9 cellular contexts compared by ENCODE assay signal in genomic region chr7:135710417-135711138, GRCh38. TPM values are rescaled to one million over a fixed set of nuclear protein-coding genes. Genes with fewer than 3 reads are reported as not detected.
DNase-seq lines count a peak whose midpoint lies in the region; ATAC-seq and TF ChIP-seq lines count a peak whose summit lies in the region.
"Had no signal": no experiment of that assay in that cellular context is flagged by ENCODE, and none has a peak within 500 bp of the region (broad histone marks: within the 10 kb centered on the region; RNA-seq: fewer than 3 reads in every experiment).

No MANE protein-coding gene starts in this region.

- POLR2A ChIA-PET in BJ (lab: Charles Lee), result no interaction called here

- H3K36me3 ChIP-seq in BJ (ENCODE audit: control insufficient read depth, insufficient read depth, low read length), result no peaks in the 10 kb centered on the region
- no peaks in the 10 kb centered on the region for H3K36me3 ChIP-seq in Peyer's patch

- no peak for ATAC-seq in HG02610 (IDR thresholded peaks at IDR 0.05; ENCODE audit: unreplicated experiment)

- TF ChIP-seq POLR2A in Peyer's patch (IDR thresholded peaks at IDR 0.05), result no peak

- H3K4me3 ChIP-seq in BJ (ENCODE audit: low read depth, low read length) (no peak overlapping the region), Peyer's patch (no peak overlapping the region)

- CTCF ChIA-PET in BJ (lab: Yijun Ruan, JAX), result interaction anchor here (0.6 to 3.2 kb wide), 15 partner anchors 10 to 1077 kb away, joined by 3 to 16 read pairs (median 4); no protein-coding TSS in a partner anchor

- peak; percentile 65 for TF ChIP-seq CTCF in BJ (IDR thresholded peaks at IDR 0.05; ENCODE audit: insufficient read depth, low read depth, low read length)
- peak in 2 of 6 experiments; percentile 10 to 49 for TF ChIP-seq CTCF in Peyer's patch (IDR thresholded peaks at IDR 0.05)

- H3K27ac ChIP-seq in Peyer's patch, result no peak overlapping the region

- no peaks in the 10 kb centered on the region for H3K4me1 ChIP-seq in Peyer's patch

- no peaks in the 10 kb centered on the region for H3K9me3 ChIP-seq in Peyer's patch

- no peaks in the 10 kb centered on the region for H3K27me3 ChIP-seq in BJ (ENCODE audit: control insufficient read depth, insufficient read depth, low read length)
- H3K27me3 ChIP-seq in Peyer's patch, result no peaks in the 10 kb centered on the region

- DNase-seq in BJ (ENCODE audit: low read depth) (no peak), GM19240 (ENCODE audit: insufficient read length, low spot score) (peak; percentile 24), SW480 (ENCODE audit: low spot score) (peak; percentile 11), islet precursor cell (peak; percentile 69), NCI-H2029 treated with DMSO at 0.1 percent for 48 hours (lab: John Stamatoyannopoulos, UW) (no peak), NCI-H345 treated with DMSO at 0.1 percent for 48 hours (lab: John Stamatoyannopoulos, UW; ENCODE audit: unreplicated experiment) (no peak), Peyer's patch (no peak)

RNA-seq across cellular contexts. Expression of gene SLC13A4, which starts 17.4 kb away (rescaled TPM):
- 0.04 TPM in 2 replicates for polyA plus RNA-seq in BJ (2011; rRNA removed)
- polyA minus RNA-seq in BJ (2011; rRNA and poly(A)+ RNA removed), result 0.05 TPM in 1 of 2 replicates, not detected in the other
- total RNA-seq in Peyer's patch, result not detected
- total RNA-seq: HT1080 had no signal

RNA-seq across cellular contexts. Expression of gene FAM180A, which starts 38.0 kb away (rescaled TPM):
- polyA plus RNA-seq in BJ (2011; rRNA removed), result 2.0 and 2.1 TPM in 2 replicates
- polyA minus RNA-seq in BJ (2011; rRNA and poly(A)+ RNA removed), result 3.1 and 3.7 TPM in 2 replicates
- total RNA-seq in Peyer's patch, result 1 to 10 TPM in 2 of 4 donors, not detected in 2; 3.3 to 4.4 TPM
- total RNA-seq: HT1080 had no signal

RNA-seq across cellular contexts. Expression of gene STMP1, which starts 48.3 kb away (rescaled TPM):
- polyA plus RNA-seq in BJ (2011; rRNA removed), result 17.0 and 37.2 TPM in 2 replicates
- polyA minus RNA-seq in BJ (2011; rRNA and poly(A)+ RNA removed), result 8.3 and 12.0 TPM in 2 replicates
- 10 to 100 TPM; 17.3 to 26.2 (median 18.2) TPM for total RNA-seq in Peyer's patch

Comparison
In these comparisons a context has a peak if more than half of its experiments do, and no peak if none do; other contexts are left out.
1. DNase-seq: peak in GM19240 (single experiment), SW480 (single experiment) and islet precursor cell (single experiment); none in BJ (single experiment), NCI-H2029 treated with DMSO at 0.1 percent for 48 hours (single experiment), NCI-H345 treated with DMSO at 0.1 percent for 48 hours (single experiment) and Peyer's patch (0 of 3).